ENCODE assay signal across 1 cellular context in genomic region chr3:43692971-43693370, GRCh38.
TF ChIP-seq lines count a peak whose summit lies in the region.

No MANE protein-coding gene starts in this region.

TF ChIP-seq in IMR-90, 13 proteins besides CTCF, POLR2A, EP300 and RAD21:
- TF ChIP-seq NFE2L2 (IDR thresholded peaks at IDR 0.05; ENCODE audit: low read depth, low read length) (no peak), CHD1 (IDR thresholded peaks at IDR 0.05; ENCODE audit: low read depth, low read length) (no peak), ELK1 (IDR thresholded peaks at IDR 0.05; ENCODE audit: borderline replicate concordance, low read depth, low read length) (no peak), USF2 (IDR thresholded peaks at IDR 0.05; ENCODE audit: low read depth, low read length) (no peak), RCOR1 (IDR thresholded peaks at IDR 0.05; ENCODE audit: insufficient replicate concordance, low read length) (no peak), CEBPB (IDR thresholded peaks at IDR 0.05; ENCODE audit: low read depth, low read length) (no peak), MAFK (IDR thresholded peaks at IDR 0.05; ENCODE audit: low read depth, low read length) (no peak), SMC3 (IDR thresholded peaks at IDR 0.05; ENCODE audit: low read depth, low read length) (no peak), RFX5 (IDR thresholded peaks at IDR 0.05; ENCODE audit: low read depth, low read length) (no peak)
